Comparison of ENCODE assay signal across 22 cellular contexts in the genomic region with DNA sequence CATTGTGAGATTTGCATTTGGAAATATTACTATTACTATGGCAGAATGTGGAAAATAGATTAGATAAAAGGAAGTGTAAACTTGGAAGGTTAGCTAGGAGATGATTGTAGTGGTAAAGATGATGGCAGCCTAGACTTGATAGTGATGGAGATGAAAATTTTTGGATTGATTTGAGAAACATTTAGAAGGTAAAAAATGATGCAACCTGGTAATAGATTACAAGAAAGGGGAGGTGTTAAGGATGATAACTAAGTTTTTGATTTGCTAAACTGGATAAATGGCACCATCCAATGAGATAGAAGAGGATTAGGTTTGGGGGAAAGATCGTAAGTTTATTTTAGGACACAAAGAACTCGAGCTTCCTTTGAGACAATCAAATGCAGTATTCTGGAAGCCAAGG.
"Had no signal": no experiment of that assay in that cellular context is flagged by ENCODE, and none has a peak within 500 bp of the region (broad histone marks: within the 10 kb centered on the region; RNA-seq: fewer than 3 reads in every experiment).

No MANE protein-coding gene starts in this region.

- H3K4me3 ChIP-seq: adrenal gland, colonic mucosa, SJSA1 had no signal

- H3K27me3 ChIP-seq: adrenal gland, colonic mucosa had no signal

- H3K4me1 ChIP-seq: adrenal gland, colonic mucosa, SJSA1 had no signal

- H3K9me3 ChIP-seq: adrenal gland, colonic mucosa, SJSA1 had no signal

- ATAC-seq: activated CD8-positive, alpha-beta memory T cell treated with anti-CD3 and anti-CD28 coated beads, Interleukin-2, amount 10 ng/mL, durations not matched to agents 7 days and 5 days had no signal

- DNase-seq: activated CD4-positive, CD25-positive, alpha-beta regulatory T cell; activated gamma-delta T cell; activated naive CD4-positive, alpha-beta T cell treated with anti-CD3 and anti-CD28 coated beads for 36 hours; activated T-cell treated with anti-CD3 and anti-CD28 coated beads, Interleukin-2, amount 50 U/mL, for 24 hours; adrenal gland; anterior cingulate cortex; caudate nucleus; colonic mucosa; Kasumi-1; NCI-H1092; NCI-H1417; NCI-H1694; NCI-H2029; NCI-H2107; NCI-H345; NCI-H510A; NCI-H526 treated with DMSO at 0.1 percent for 48 hours; SHP77 had no signal

- H3K27ac ChIP-seq: adrenal gland, colonic mucosa, SJSA1 had no signal

- H3K36me3 ChIP-seq: adrenal gland, colonic mucosa, SJSA1 had no signal

- FAIRE-seq: RCC 7860, TTC549 had no signal
